Comparison of ENCODE assay signal across 20 cellular contexts in genomic region chr10:106655606-106656005, GRCh38.
DNase-seq lines count a peak whose midpoint lies in the region; ATAC-seq and TF ChIP-seq lines count a peak whose summit lies in the region.
"Had no signal": no experiment of that assay in that cellular context is flagged by ENCODE, and none has a peak within 500 bp of the region (broad histone marks: within the 10 kb centered on the region; RNA-seq: fewer than 3 reads in every experiment).

No MANE protein-coding gene starts in this region.

- H3K27me3 ChIP-seq in psoas muscle (ENCODE audit: insufficient read depth in 3 of 3, low read length in 2 of 3), result no peaks in the 10 kb centered on the region
- H3K27me3 ChIP-seq: BLaER1 had no signal

- no peaks in the 10 kb centered on the region for H3K4me1 ChIP-seq in psoas muscle
- H3K4me1 ChIP-seq: HAP-1 had no signal

- intact Hi-C loops in psoas muscle (cut with DNase I), result no loop called here

- no peaks in the 10 kb centered on the region for H3K9me3 ChIP-seq in psoas muscle
- H3K9me3 ChIP-seq: BLaER1, HAP-1 had no signal

- WGBS in psoas muscle, 3 donors, result 72 to 75% (median 74%) methylated on average over 5 of the region's 5 CpGs

- no peak overlapping the region for H3K27ac ChIP-seq in psoas muscle
- H3K27ac ChIP-seq: 22Rv1, BLaER1, C4-2B had no signal

- no peak overlapping the region for H3K4me3 ChIP-seq in psoas muscle
- H3K4me3 ChIP-seq: BLaER1, HAP-1 had no signal

- DNase-seq in NCI-H1105 treated with DMSO at 0.1 percent for 48 hours (lab: John Stamatoyannopoulos, UW) (peak; percentile 9), NCI-H1105 (lab: John Stamatoyannopoulos, UW) (no peak), NCI-H1436 treated with DMSO at 0.1 percent for 48 hours (lab: John Stamatoyannopoulos, UW) (peak; percentile 57), psoas muscle (no peak), T-helper 2 cell (no peak)
- DNase-seq: CD4-positive, CD25-positive, alpha-beta regulatory T cell; CD8-positive, alpha-beta memory T cell; DMS 273 treated with DMSO at 0.1 percent for 48 hours; DMS79; EL; GDM1; GOT3; HFFc6 had no signal

- peak; percentile 14 for ATAC-seq in GM19463 (IDR thresholded peaks at IDR 0.05; ENCODE audit: unreplicated experiment)
- ATAC-seq in psoas muscle, result peak in 3 of 4 donors; percentile 36 to 83 (median 65)
- ATAC-seq in HG02678 (IDR thresholded peaks at IDR 0.05; ENCODE audit: unreplicated experiment), result no peak
- ATAC-seq in HG02588 (IDR thresholded peaks at IDR 0.05; ENCODE audit: unreplicated experiment), result no peak

- no peak for TF ChIP-seq CTCF in psoas muscle (IDR thresholded peaks at IDR 0.05)

- no peaks in the 10 kb centered on the region for H3K36me3 ChIP-seq in psoas muscle (ENCODE audit: insufficient read depth in 1 of 2, low read depth in 1 of 2)
- H3K36me3 ChIP-seq: BLaER1, HAP-1 had no signal

Comparison
In these comparisons a context has a peak if more than half of its experiments do, and no peak if none do; other contexts are left out.
1. DNase-seq: peak in NCI-H1105 treated with DMSO at 0.1 percent for 48 hours (single experiment) and NCI-H1436 treated with DMSO at 0.1 percent for 48 hours (single experiment); none in NCI-H1105 (single experiment), psoas muscle (0 of 2) and T-helper 2 cell (0 of 5).
2. ATAC-seq: peak in GM19463 (single experiment) and psoas muscle (3 of 4); none in HG02678 (single experiment) and HG02588 (single experiment).